Comparison of ENCODE assay signal across 1 cellular context in genomic region chr19:11375143-11375948, GRCh38.
TF ChIP-seq lines count a peak whose summit lies in the region.

No MANE protein-coding gene starts in this region.

TF ChIP-seq in HepG2, 621 proteins besides CTCF, POLR2A, EP300 and RAD21 (continues in another document):
- peak; percentile 42; the same call in 1 of the 2 replicates for TF ChIP-seq ARID4A (CRISPR knock-in tag; IDR thresholded peaks at IDR 0.05; ENCODE audit: borderline replicate concordance)
- TF ChIP-seq HINFP (CRISPR knock-in tag; IDR thresholded peaks at IDR 0.05; ENCODE audit: low read depth) = peak; percentile 80
- peak; percentile 65; the same call in 1 of the 2 replicates for TF ChIP-seq DMTF1 (CRISPR knock-in tag; IDR thresholded peaks at IDR 0.05)
- peak; percentile 66; the same call in 1 of the 2 replicates for TF ChIP-seq RARG (CRISPR knock-in tag; IDR thresholded peaks at IDR 0.05; ENCODE audit: low read depth)
- TF ChIP-seq FOXP1 (IDR thresholded peaks at IDR 0.05) = no peak
- TF ChIP-seq FOXP1 (CRISPR knock-in tag; IDR thresholded peaks at IDR 0.05) = no peak
- no peak for TF ChIP-seq MTERF4 (CRISPR knock-in tag; IDR thresholded peaks at IDR 0.05)
- TF ChIP-seq NFYC (CRISPR knock-in tag; IDR thresholded peaks at IDR 0.05) = no peak
- TF ChIP-seq SP1 (IDR thresholded peaks at IDR 0.05) = no peak
- TF ChIP-seq SP1 (CRISPR knock-in tag; IDR thresholded peaks at IDR 0.05) = no peak
- 0 out of 2 replicates have a peak, but pooled peaks have one; percentile 28 for TF ChIP-seq ZNF343 (CRISPR knock-in tag; IDR thresholded peaks at IDR 0.05)
- peak; percentile 53; the same call in 1 of the 2 replicates for TF ChIP-seq POLR2G (IDR thresholded peaks at IDR 0.05; ENCODE audit: low read depth, low read length)
- TF ChIP-seq ZNF562 (CRISPR knock-in tag; IDR thresholded peaks at IDR 0.05; ENCODE audit: borderline replicate concordance) = no peak
- TF ChIP-seq ERF (CRISPR knock-in tag; IDR thresholded peaks at IDR 0.05) = no peak; the same call in none of the 2 replicates
- no peak for TF ChIP-seq TMF1 (CRISPR knock-in tag; IDR thresholded peaks at IDR 0.05; ENCODE audit: low read depth)
- TF ChIP-seq ZNF329 (CRISPR knock-in tag; IDR thresholded peaks at IDR 0.05; ENCODE audit: low read depth) = 0 out of 2 replicates have a peak, but pooled peaks have one; percentile 49
- no peak for TF ChIP-seq SOX6 (IDR thresholded peaks at IDR 0.05)
- peak; percentile 11; the same call in 1 of the 2 replicates for TF ChIP-seq SOX6 (CRISPR knock-in tag; IDR thresholded peaks at IDR 0.05)
- no peak for TF ChIP-seq EEA1 (CRISPR knock-in tag; IDR thresholded peaks at IDR 0.05; ENCODE audit: borderline replicate concordance)
- peak; percentile 37 for TF ChIP-seq ZNF574 (CRISPR knock-in tag; IDR thresholded peaks at IDR 0.05)
- no peak for TF ChIP-seq DR1 (CRISPR knock-in tag; IDR thresholded peaks at IDR 0.05)
- TF ChIP-seq AKAP8 (CRISPR knock-in tag; IDR thresholded peaks at IDR 0.05) = no peak
- no peak for TF ChIP-seq FOXO1 (CRISPR knock-in tag; IDR thresholded peaks at IDR 0.05)
- peak; percentile 33; the same call in 1 of the 2 replicates for TF ChIP-seq ZBTB43 (CRISPR knock-in tag; conservative IDR thresholded peaks at IDR 0.05)
- 0 out of 2 replicates have a peak, but pooled peaks have one; percentile 51 for TF ChIP-seq DZIP1 (CRISPR knock-in tag; IDR thresholded peaks at IDR 0.05)
- TF ChIP-seq XRCC5 (optimal IDR thresholded peaks at IDR 0.05; ENCODE audit: low read length) = peak; percentile 6
- 0 out of 2 replicates have a peak, but pooled peaks have one; percentile 68 for TF ChIP-seq IRF9 (CRISPR knock-in tag; IDR thresholded peaks at IDR 0.05; ENCODE audit: borderline replicate concordance)
- no peak; the same call in 1 of the 2 replicates for TF ChIP-seq ATF1 (CRISPR knock-in tag; IDR thresholded peaks at IDR 0.05)
- no peak; the same call in 1 of the 2 replicates for TF ChIP-seq POGK (CRISPR knock-in tag; conservative IDR thresholded peaks at IDR 0.05)
- 0 out of 2 replicates have a peak, but pooled peaks have one; percentile 69 for TF ChIP-seq ZNF619 (CRISPR knock-in tag; IDR thresholded peaks at IDR 0.05)
- TF ChIP-seq KDM5B (CRISPR knock-in tag; IDR thresholded peaks at IDR 0.05; ENCODE audit: borderline replicate concordance) = 0 out of 2 replicates have a peak, but pooled peaks have one; percentile 33
- TF ChIP-seq CCAR2 (optimal IDR thresholded peaks at IDR 0.05; ENCODE audit: low read depth, low read length) = no peak
- 0 out of 2 replicates have a peak, but pooled peaks have one; percentile 34 for TF ChIP-seq NR2F2 (IDR thresholded peaks at IDR 0.05; ENCODE audit: borderline replicate concordance, low read depth)
- peak; percentile 90 for TF ChIP-seq NR2F6 (IDR thresholded peaks at IDR 0.05)
- TF ChIP-seq NR2F6 (CRISPR knock-in tag; IDR thresholded peaks at IDR 0.05) = peak; percentile 68
- TF ChIP-seq ZNF20 (CRISPR knock-in tag; IDR thresholded peaks at IDR 0.05) = 0 out of 2 replicates have a peak, but pooled peaks have one; percentile 31
- TF ChIP-seq ZNF792 (CRISPR knock-in tag; IDR thresholded peaks at IDR 0.05) = no peak
- TF ChIP-seq ZEB1 (IDR thresholded peaks at IDR 0.05; ENCODE audit: insufficient replicate concordance, low read depth) = no peak
- no peak for TF ChIP-seq LBX2 (CRISPR knock-in tag; IDR thresholded peaks at IDR 0.05; ENCODE audit: borderline replicate concordance)
- 0 out of 2 replicates have a peak, but pooled peaks have one; percentile 34 for TF ChIP-seq TBX2 (CRISPR knock-in tag; IDR thresholded peaks at IDR 0.05; ENCODE audit: borderline replicate concordance)
